Comparison of ENCODE assay signal across 1 cellular context in genomic region chr7:23490357-23491131, GRCh38.
TF ChIP-seq lines count a peak whose summit lies in the region.

No MANE protein-coding gene starts in this region.

TF ChIP-seq in HepG2, 621 proteins besides CTCF, POLR2A, EP300 and RAD21 (continued from another document):
- TF ChIP-seq MTF1 (CRISPR knock-in tag; IDR thresholded peaks at IDR 0.05) (no peak), AGO2 (optimal IDR thresholded peaks at IDR 0.05; ENCODE audit: low read depth, low read length) (peak; percentile 64), ZNF446 (CRISPR knock-in tag; IDR thresholded peaks at IDR 0.05) (0 out of 2 replicates have a peak, but pooled peaks have one; percentile 24), SAP130 (CRISPR knock-in tag; IDR thresholded peaks at IDR 0.05; ENCODE audit: low read depth) (peak; percentile 40; the same call in 1 of the 2 replicates), ATF5 (CRISPR knock-in tag; IDR thresholded peaks at IDR 0.05; ENCODE audit: low read depth) (no peak), ATF7-NPFF (CRISPR knock-in tag; IDR thresholded peaks at IDR 0.05; ENCODE audit: low read depth) (no peak), PHB2 (IDR thresholded peaks at IDR 0.05; ENCODE audit: partially characterized antibody) (no peak), KLF12 (CRISPR knock-in tag; IDR thresholded peaks at IDR 0.05; ENCODE audit: borderline replicate concordance) (no peak), ATF2 (CRISPR knock-in tag; IDR thresholded peaks at IDR 0.05) (no peak), POLR2G (IDR thresholded peaks at IDR 0.05; ENCODE audit: low read depth, low read length) (0 out of 2 replicates have a peak, but pooled peaks have one; percentile 40), ZIK1 (CRISPR knock-in tag; IDR thresholded peaks at IDR 0.05; ENCODE audit: borderline replicate concordance, low read depth) (no peak), THAP11 (CRISPR knock-in tag; IDR thresholded peaks at IDR 0.05) (peak; percentile 57; the same call in 1 of the 2 replicates), RXRA (CRISPR knock-in tag; IDR thresholded peaks at IDR 0.05) (peak; percentile 56; the same call in 1 of the 2 replicates), ZFY (CRISPR knock-in tag; IDR thresholded peaks at IDR 0.05) (peak; percentile 73), E2F5 (CRISPR knock-in tag; conservative IDR thresholded peaks at IDR 0.05) (no peak), CEBPB (IDR thresholded peaks at IDR 0.05; ENCODE audit: borderline replicate concordance, low read depth, low read length) (no peak), ZSCAN20 (CRISPR knock-in tag; IDR thresholded peaks at IDR 0.05; ENCODE audit: borderline replicate concordance) (no peak), KDM5B (CRISPR knock-in tag; IDR thresholded peaks at IDR 0.05; ENCODE audit: borderline replicate concordance) (peak; percentile 31; the same call in 1 of the 2 replicates), KAT8 (CRISPR knock-in tag; IDR thresholded peaks at IDR 0.05) (peak; percentile 59), FOXO4 (CRISPR knock-in tag; conservative IDR thresholded peaks at IDR 0.05) (no peak), SRF (IDR thresholded peaks at IDR 0.05; ENCODE audit: low read depth, low read length) (no peak), HOXA3 (CRISPR knock-in tag; IDR thresholded peaks at IDR 0.05) (peak; percentile 29; the same call in 1 of the 2 replicates), KMT2B (CRISPR knock-in tag; IDR thresholded peaks at IDR 0.05) (0 out of 2 replicates have a peak, but pooled peaks have one; percentile 37), ZNF891 (CRISPR knock-in tag; IDR thresholded peaks at IDR 0.05) (no peak), GATAD1 (CRISPR knock-in tag; IDR thresholded peaks at IDR 0.05) (peak; percentile 59), NR2F1 (CRISPR knock-in tag; IDR thresholded peaks at IDR 0.05) (peak; percentile 35 to 43; a peak in 1 of 4 replicates), GPBP1L1 (CRISPR knock-in tag; IDR thresholded peaks at IDR 0.05) (no peak), MED1 (CRISPR knock-in tag; IDR thresholded peaks at IDR 0.05) (peak; percentile 21; the same call in 1 of the 2 replicates), ZNF609 (CRISPR knock-in tag; IDR thresholded peaks at IDR 0.05; ENCODE audit: borderline replicate concordance) (0 out of 2 replicates have a peak, but pooled peaks have one; percentile 16)
- TF ChIP-seq, protein P1, sequence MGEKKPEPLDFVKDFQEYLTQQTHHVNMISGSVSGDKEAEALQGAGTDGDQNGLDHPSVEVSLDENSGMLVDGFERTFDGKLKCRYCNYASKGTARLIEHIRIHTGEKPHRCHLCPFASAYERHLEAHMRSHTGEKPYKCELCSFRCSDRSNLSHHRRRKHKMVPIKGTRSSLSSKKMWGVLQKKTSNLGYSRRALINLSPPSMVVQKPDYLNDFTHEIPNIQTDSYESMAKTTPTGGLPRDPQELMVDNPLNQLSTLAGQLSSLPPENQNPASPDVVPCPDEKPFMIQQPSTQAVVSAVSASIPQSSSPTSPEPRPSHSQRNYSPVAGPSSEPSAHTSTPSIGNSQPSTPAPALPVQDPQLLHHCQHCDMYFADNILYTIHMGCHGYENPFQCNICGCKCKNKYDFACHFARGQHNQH (CRISPR knock-in tag; IDR thresholded peaks at IDR 0.05) = no peak
